1 cellular context compared by ENCODE assay signal in genomic region chr22:27626675-27627443, GRCh38.
TF ChIP-seq lines count a peak whose summit lies in the region.

No MANE protein-coding gene starts in this region.

TF ChIP-seq in WTC11, 78 proteins besides CTCF, POLR2A, EP300 and RAD21 (continued from another document):
- TF ChIP-seq STAT6 (CRISPR knock-in tag; conservative IDR thresholded peaks at IDR 0.05; ENCODE audit: low read depth) (no peak), ZNF532 (CRISPR knock-in tag; IDR thresholded peaks at IDR 0.05; ENCODE audit: borderline replicate concordance) (no peak), ZMAT4 (CRISPR knock-in tag; IDR thresholded peaks at IDR 0.05) (no peak), NR1H2 (CRISPR knock-in tag; IDR thresholded peaks at IDR 0.05) (no peak)
